Comparison of ENCODE assay signal across 1 cellular context in genomic region chr1:6869002-6869380, GRCh38.
TF ChIP-seq lines count a peak whose summit lies in the region.

No MANE protein-coding gene starts in this region.

TF ChIP-seq in IMR-90, 13 proteins besides CTCF, POLR2A, EP300 and RAD21 (continued from another document):
- TF ChIP-seq, protein P1, sequence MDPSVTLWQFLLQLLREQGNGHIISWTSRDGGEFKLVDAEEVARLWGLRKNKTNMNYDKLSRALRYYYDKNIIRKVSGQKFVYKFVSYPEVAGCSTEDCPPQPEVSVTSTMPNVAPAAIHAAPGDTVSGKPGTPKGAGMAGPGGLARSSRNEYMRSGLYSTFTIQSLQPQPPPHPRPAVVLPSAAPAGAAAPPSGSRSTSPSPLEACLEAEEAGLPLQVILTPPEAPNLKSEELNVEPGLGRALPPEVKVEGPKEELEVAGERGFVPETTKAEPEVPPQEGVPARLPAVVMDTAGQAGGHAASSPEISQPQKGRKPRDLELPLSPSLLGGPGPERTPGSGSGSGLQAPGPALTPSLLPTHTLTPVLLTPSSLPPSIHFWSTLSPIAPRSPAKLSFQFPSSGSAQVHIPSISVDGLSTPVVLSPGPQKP (IDR thresholded peaks at IDR 0.05; ENCODE audit: borderline replicate concordance, low read depth, low read length) = no peak
- no peak for TF ChIP-seq RCOR1 (IDR thresholded peaks at IDR 0.05; ENCODE audit: insufficient replicate concordance, low read length)
- TF ChIP-seq CEBPB (IDR thresholded peaks at IDR 0.05; ENCODE audit: low read depth, low read length) = no peak
- TF ChIP-seq FOS (IDR thresholded peaks at IDR 0.05; ENCODE audit: low read depth, low read length) = no peak
- TF ChIP-seq MXI1 (IDR thresholded peaks at IDR 0.05; ENCODE audit: borderline replicate concordance, low read depth, low read length) = no peak
- TF ChIP-seq MAFK (IDR thresholded peaks at IDR 0.05; ENCODE audit: low read depth, low read length) = no peak
